21 cellular contexts compared by ENCODE assay signal in the genomic region with DNA sequence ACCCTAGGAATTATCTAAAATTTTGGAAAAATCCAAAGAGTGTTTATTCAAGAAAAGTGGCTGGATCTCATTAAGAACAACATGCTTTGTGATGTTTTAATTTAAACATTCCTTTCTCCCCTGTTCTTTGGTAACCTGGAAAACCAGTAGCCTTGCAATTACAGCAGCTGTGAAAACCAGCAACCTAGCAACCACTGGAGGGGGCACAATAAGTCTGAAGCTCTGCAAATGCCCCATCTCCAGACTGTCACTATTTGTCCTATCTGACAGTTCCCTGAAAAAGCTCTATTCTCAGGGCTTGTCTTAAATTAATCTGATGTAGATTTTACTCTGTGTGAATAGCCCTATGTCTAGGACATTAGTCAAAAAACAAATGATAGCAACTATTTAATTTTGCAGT.
A peak's percentile ranks its signal among the peaks of the same experiment; 100 is the strongest.
DNase-seq lines count a peak whose midpoint lies in the region; ATAC-seq and TF ChIP-seq lines count a peak whose summit lies in the region.
"Had no signal": no experiment of that assay in that cellular context is flagged by ENCODE, and none has a peak within 500 bp of the region (broad histone marks: within the 10 kb centered on the region; RNA-seq: fewer than 3 reads in every experiment).

No MANE protein-coding gene starts in this region.

- no peaks in the 10 kb centered on the region for H3K36me3 ChIP-seq in HCT116 (ENCODE audit: control insufficient read depth in 1 of 2, insufficient read depth in 2 of 2, low read length in 2 of 2)
- H3K36me3 ChIP-seq in neural progenitor cell: no peaks in the 10 kb centered on the region
- H3K36me3 ChIP-seq in CD8-positive, alpha-beta memory T cell (ENCODE audit: insufficient read depth, low read length): no peaks in the 10 kb centered on the region
- H3K36me3 ChIP-seq: BLaER1 had no signal

- H3K4me3 Mint-ChIP-seq in WTC11 (no peak overlapping the region), neural progenitor cell (no peak overlapping the region)
- no peak overlapping the region for H3K4me3 Mint-ChIP-seq in CD8-positive, alpha-beta memory T cell
- H3K4me3 Mint-ChIP-seq: CD8-positive, alpha-beta T cell; HFFc6; T-helper 2 cell treated with Interferon-gamma antibody and Interleukin-4, amounts not matched to agents 5 μg/mL and 100 μg/mL, for 36 hours had no signal

- no peak overlapping the region for H3K9ac ChIP-seq in HCT116 (ENCODE audit: low read length)
- no peak overlapping the region for H3K9ac ChIP-seq in neural progenitor cell
- H3K9ac ChIP-seq: BLaER1 had no signal

- no TSS peak for BruUV-seq in HCT116 (replicated peaks; lab: Mats Ljungman, UMichigan)

- H3K27me3 Mint-ChIP-seq in WTC11 (ENCODE audit: low read depth) (no peaks in the 10 kb centered on the region), neural progenitor cell (ENCODE audit: insufficient read depth, low read depth) (no peaks in the 10 kb centered on the region)
- no peaks in the 10 kb centered on the region for H3K27me3 Mint-ChIP-seq in CD8-positive, alpha-beta memory T cell

- intact Hi-C loops in HCT116 (cut with micrococcal nuclease): no loop called here

- no peak overlapping the region for H3K27ac ChIP-seq in HCT116 (ENCODE audit: low read depth, low read length)
- H3K27ac ChIP-seq in neural progenitor cell: no peak overlapping the region
- no peak overlapping the region for H3K27ac ChIP-seq in CD8-positive, alpha-beta memory T cell (ENCODE audit: low read depth, low read length)
- H3K27ac ChIP-seq: A549, BLaER1, SK-N-MC had no signal

- DNase-seq in NCI-H748 (lab: John Stamatoyannopoulos, UW; ENCODE audit: unreplicated experiment) (peak; percentile 8), NCI-H748 treated with DMSO at 0.1 percent for 48 hours (lab: John Stamatoyannopoulos, UW) (no peak), HCT116 (ENCODE audit: low read depth, low spot score) (no peak), WTC11 (ENCODE audit: low spot score) (no peak), neural progenitor cell (ENCODE audit: low spot score) (peak; percentile 45)
- no peak for DNase-seq in CD8-positive, alpha-beta memory T cell
- DNase-seq: CD8-positive, alpha-beta T cell; GF-D8; HFFc6; KBM-7; MV-4-11; NCI-H2081; NCI-H510A; NK-92 treated with Interleukin-12 subunit alpha and Interleukin-12 subunit beta, amount 100 ng/mL, for 24 hours; SHP77 had no signal

- no peak for TF ChIP-seq POLR2A in HCT116 (IDR thresholded peaks at IDR 0.05; ENCODE audit: borderline replicate concordance, extremely low read depth, insufficient read depth, insufficient read length)

- RAD21 ChIA-PET in HCT116 (lab: Charles Lee; ENCODE audit: low non-redundant PET in 1 of 2, low total read pairs in 2 of 2, uncharacterized antibody in 2 of 2, unreplicated experiment in 2 of 2): no interaction called here

- H3K27me3 ChIP-seq in HCT116 (ENCODE audit: insufficient read depth, low read length): no peaks in the 10 kb centered on the region
- H3K27me3 ChIP-seq in neural progenitor cell: no peaks in the 10 kb centered on the region
- no peaks in the 10 kb centered on the region for H3K27me3 ChIP-seq in CD8-positive, alpha-beta memory T cell (ENCODE audit: insufficient read depth, low read length, poor library complexity, severe bottlenecking)
- H3K27me3 ChIP-seq: BLaER1 had no signal

- H3K27ac Mint-ChIP-seq in WTC11 (no peak overlapping the region), neural progenitor cell (no peak overlapping the region)
- H3K27ac Mint-ChIP-seq in CD8-positive, alpha-beta memory T cell: no peak overlapping the region
- H3K27ac Mint-ChIP-seq: CD8-positive, alpha-beta T cell; HFFc6; T-helper 2 cell treated with Interferon-gamma antibody and Interleukin-4, amounts not matched to agents 5 μg/mL and 100 μg/mL, for 36 hours had no signal

- H3K9me3 ChIP-seq in HCT116 (ENCODE audit: control insufficient read depth in 1 of 2, insufficient read depth in 1 of 2, low read depth in 1 of 2, low read length in 2 of 2): no peaks in the 10 kb centered on the region
- no peaks in the 10 kb centered on the region for H3K9me3 ChIP-seq in neural progenitor cell (ENCODE audit: low read depth)
- H3K9me3 ChIP-seq in CD8-positive, alpha-beta memory T cell (ENCODE audit: low read length): no peaks in the 10 kb centered on the region
- H3K9me3 ChIP-seq: BLaER1 had no signal

- H3K4me1 ChIP-seq in HCT116 (ENCODE audit: control insufficient read depth in 1 of 2, insufficient read depth in 2 of 2, low read length in 2 of 2) (no peaks in the 10 kb centered on the region), neural progenitor cell (peaks cover 6% of the 10 kb centered on the region)
- H3K4me1 ChIP-seq in CD8-positive, alpha-beta memory T cell (ENCODE audit: insufficient read depth, low read length): no peaks in the 10 kb centered on the region
- H3K4me1 ChIP-seq: A549, BLaER1 had no signal

- H3K9me3 Mint-ChIP-seq in WTC11 (peaks cover 20% of the 10 kb centered on the region), neural progenitor cell (no peaks in the 10 kb centered on the region)
- H3K9me3 Mint-ChIP-seq in CD8-positive, alpha-beta memory T cell: peaks cover 0 to 8% (median 2%) of the 10 kb centered on the region in 5 donors
- H3K9me3 Mint-ChIP-seq: T-helper 2 cell treated with Interferon-gamma antibody and Interleukin-4, amounts not matched to agents 5 μg/mL and 100 μg/mL, for 36 hours had no signal

- H3K79me2 ChIP-seq in HCT116 (ENCODE audit: insufficient read depth, low read length) (no peaks in the 10 kb centered on the region), neural progenitor cell (ENCODE audit: low read depth) (no peaks in the 10 kb centered on the region)

- no peak for ATAC-seq in HCT116
- peak; percentile 76 for ATAC-seq in WTC11
- ATAC-seq in GM19455 (IDR thresholded peaks at IDR 0.05; ENCODE audit: unreplicated experiment): no peak
- ATAC-seq: A549; CD8-positive, alpha-beta T cell; HepG2 had no signal

- H3K4me1 Mint-ChIP-seq in WTC11: peaks cover 2% of the 10 kb centered on the region
- H3K4me1 Mint-ChIP-seq in neural progenitor cell: peaks cover 7% of the 10 kb centered on the region
- H3K4me1 Mint-ChIP-seq in CD8-positive, alpha-beta memory T cell: no peaks in the 10 kb centered on the region

- no peaks in the 10 kb centered on the region for H3F3A ChIP-seq in neural progenitor cell (ENCODE audit: low read depth)

- peak overlapping the region; percentile 42 for H2AFZ ChIP-seq in HCT116 (ENCODE audit: low read depth, low read length, poor library complexity, severe bottlenecking)
- no peak overlapping the region for H2AFZ ChIP-seq in neural progenitor cell (replicated peaks)

- no peaks in the 10 kb centered on the region for H4K20me1 ChIP-seq in HCT116 (ENCODE audit: insufficient read depth)
- no peaks in the 10 kb centered on the region for H4K20me1 ChIP-seq in neural progenitor cell (ENCODE audit: low read depth)
- H4K20me1 ChIP-seq: BLaER1 had no signal

- CTCF ChIA-PET in HCT116 (lab: Charles Lee) (no interaction called here), WTC11 (lab: Charles Lee) (interaction anchor here (0.6 to 1.1 kb wide), 2 partner anchors 18 to 93 kb away, joined by 3 read pairs; no protein-coding TSS in a partner anchor)
- CTCF ChIA-PET in CD8-positive, alpha-beta memory T cell (lab: Charles Lee): no interaction called here

- H3K4me3 ChIP-seq in HCT116 (replicated peaks in 1 of 2; ENCODE audit: low read depth in 1 of 2, low read length in 2 of 2): no peak overlapping the region
- H3K4me3 ChIP-seq in neural progenitor cell: no peak overlapping the region
- no peak overlapping the region for H3K4me3 ChIP-seq in CD8-positive, alpha-beta memory T cell (ENCODE audit: low read length)
- H3K4me3 ChIP-seq: A549, BLaER1, SK-N-MC had no signal

- POLR2A ChIA-PET in HCT116 (lab: Charles Lee) (no interaction called here), WTC11 (lab: Charles Lee) (no interaction called here)
- POLR2A ChIA-PET in CD8-positive, alpha-beta memory T cell (lab: Charles Lee): no interaction called here

- TF ChIP-seq RAD21 in HCT116 (IDR thresholded peaks at IDR 0.05; ENCODE audit: low read depth): no peak

- no peaks in the 10 kb centered on the region for H3K9me2 ChIP-seq in HCT116 (ENCODE audit: insufficient read depth)

- peaks cover 7% of the 10 kb centered on the region for H3K36me3 Mint-ChIP-seq in WTC11
- no peaks in the 10 kb centered on the region for H3K36me3 Mint-ChIP-seq in neural progenitor cell
- H3K36me3 Mint-ChIP-seq in CD8-positive, alpha-beta memory T cell: no peaks in the 10 kb centered on the region
- H3K36me3 Mint-ChIP-seq: CD8-positive, alpha-beta T cell had no signal

- H3K4me2 ChIP-seq in HCT116 (ENCODE audit: low read length) (no peak overlapping the region), neural progenitor cell (no peak overlapping the region)
- H3K4me2 ChIP-seq: A549, BLaER1 had no signal

- TF ChIP-seq CTCF in HCT116 (IDR thresholded peaks at IDR 0.05 in 2 of 3, conservative IDR thresholded peaks at IDR 0.05 in 1 of 3; ENCODE audit: borderline replicate concordance in 1 of 3, insufficient read depth in 1 of 3, low read depth in 2 of 3, low read length in 2 of 3): no peak
- no peak for TF ChIP-seq CTCF in WTC11 (IDR thresholded peaks at IDR 0.05)
- TF ChIP-seq CTCF in neural progenitor cell (IDR thresholded peaks at IDR 0.05): peak; percentile 38

TF ChIP-seq in HCT116, 20 proteins besides CTCF, POLR2A, EP300 and RAD21 (continues in another document):
- TF ChIP-seq, protein P1, sequence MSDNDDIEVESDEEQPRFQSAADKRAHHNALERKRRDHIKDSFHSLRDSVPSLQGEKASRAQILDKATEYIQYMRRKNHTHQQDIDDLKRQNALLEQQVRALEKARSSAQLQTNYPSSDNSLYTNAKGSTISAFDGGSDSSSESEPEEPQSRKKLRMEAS (IDR thresholded peaks at IDR 0.05): no peak
- TF ChIP-seq EZH2phosphoT487 (IDR thresholded peaks at IDR 0.05; ENCODE audit: borderline replicate concordance): no peak
- TF ChIP-seq, protein P2, sequence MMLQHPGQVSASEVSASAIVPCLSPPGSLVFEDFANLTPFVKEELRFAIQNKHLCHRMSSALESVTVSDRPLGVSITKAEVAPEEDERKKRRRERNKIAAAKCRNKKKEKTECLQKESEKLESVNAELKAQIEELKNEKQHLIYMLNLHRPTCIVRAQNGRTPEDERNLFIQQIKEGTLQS (IDR thresholded peaks at IDR 0.05): no peak

TF ChIP-seq in WTC11, 78 proteins besides CTCF, POLR2A, EP300 and RAD21 (continues in another document):
- TF ChIP-seq, protein P3, sequence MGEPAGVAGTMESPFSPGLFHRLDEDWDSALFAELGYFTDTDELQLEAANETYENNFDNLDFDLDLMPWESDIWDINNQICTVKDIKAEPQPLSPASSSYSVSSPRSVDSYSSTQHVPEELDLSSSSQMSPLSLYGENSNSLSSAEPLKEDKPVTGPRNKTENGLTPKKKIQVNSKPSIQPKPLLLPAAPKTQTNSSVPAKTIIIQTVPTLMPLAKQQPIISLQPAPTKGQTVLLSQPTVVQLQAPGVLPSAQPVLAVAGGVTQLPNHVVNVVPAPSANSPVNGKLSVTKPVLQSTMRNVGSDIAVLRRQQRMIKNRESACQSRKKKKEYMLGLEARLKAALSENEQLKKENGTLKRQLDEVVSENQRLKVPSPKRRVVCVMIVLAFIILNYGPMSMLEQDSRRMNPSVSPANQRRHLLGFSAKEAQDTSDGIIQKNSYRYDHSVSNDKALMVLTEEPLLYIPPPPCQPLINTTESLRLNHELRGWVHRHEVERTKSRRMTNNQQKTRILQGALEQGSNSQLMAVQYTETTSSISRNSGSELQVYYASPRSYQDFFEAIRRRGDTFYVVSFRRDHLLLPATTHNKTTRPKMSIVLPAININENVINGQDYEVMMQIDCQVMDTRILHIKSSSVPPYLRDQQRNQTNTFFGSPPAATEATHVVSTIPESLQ (CRISPR knock-in tag; IDR thresholded peaks at IDR 0.05): no peak
- TF ChIP-seq ETV6 (CRISPR knock-in tag; IDR thresholded peaks at IDR 0.05): no peak

Comparison
In these comparisons a context has a peak if more than half of its experiments do, and no peak if none do; other contexts are left out.
1. DNase-seq: peak in NCI-H748 (single experiment) and neural progenitor cell (single experiment); none in NCI-H748 treated with DMSO at 0.1 percent for 48 hours (single experiment), HCT116 (single experiment), WTC11 (single experiment) and CD8-positive, alpha-beta memory T cell (0 of 5).